13 cellular contexts compared by ENCODE assay signal in genomic region chr3:58062469-58062868, GRCh38. TPM values are rescaled to one million over a fixed set of nuclear protein-coding genes. Genes with fewer than 3 reads are reported as not detected.
DNase-seq lines count a peak whose midpoint lies in the region; ATAC-seq and TF ChIP-seq lines count a peak whose summit lies in the region.
"Had no signal": no experiment of that assay in that cellular context is flagged by ENCODE, and none has a peak within 500 bp of the region (broad histone marks: within the 10 kb centered on the region; RNA-seq: fewer than 3 reads in every experiment).

No MANE protein-coding gene starts in this region.

- H3K4me3 ChIP-seq in duodenal mucosa (ENCODE audit: low read depth in 1 of 2, low read length in 2 of 2) (no peak overlapping the region), transverse colon (no peak overlapping the region)
- H3K4me3 ChIP-seq: heart left ventricle had no signal

- no peak for TF ChIP-seq POLR2A in transverse colon (IDR thresholded peaks at IDR 0.05)

- H3K27me3 ChIP-seq in duodenal mucosa (ENCODE audit: control insufficient read depth in 1 of 2, insufficient read depth in 2 of 2, low read length in 2 of 2) = no peaks in the 10 kb centered on the region
- no peaks in the 10 kb centered on the region for H3K27me3 ChIP-seq in transverse colon
- H3K27me3 ChIP-seq: heart left ventricle had no signal

- H3K4me1 ChIP-seq in duodenal mucosa (ENCODE audit: control insufficient read depth in 1 of 2, insufficient read depth in 2 of 2, low read length in 2 of 2) = peaks cover 55 to 57% of the 10 kb centered on the region in 2 donors
- peaks cover 37 to 90% (median 67%) of the 10 kb centered on the region in 4 donors for H3K4me1 ChIP-seq in transverse colon

- peaks cover 76% of the 10 kb centered on the region for H3K4me1 Mint-ChIP-seq in mesothelial cell of epicardium
- H3K4me1 Mint-ChIP-seq in activated CD4-positive, alpha-beta T cell treated with anti-CD3 and anti-CD28 coated beads, Interleukin-2, amount 10 ng/mL, durations not matched to agents 24 days and 14 days = no peaks in the 10 kb centered on the region
- H3K4me1 Mint-ChIP-seq: natural killer cell had no signal

- H3K36me3 Mint-ChIP-seq in mesothelial cell of epicardium = no peaks in the 10 kb centered on the region
- no peaks in the 10 kb centered on the region for H3K36me3 Mint-ChIP-seq in activated CD4-positive, alpha-beta T cell treated with anti-CD3 and anti-CD28 coated beads, Interleukin-2, amount 10 ng/mL, durations not matched to agents 24 days and 14 days (ENCODE audit: low read depth)
- H3K36me3 Mint-ChIP-seq: natural killer cell had no signal

- in situ Hi-C loops in transverse colon (cut with MboI; ENCODE audit: low pct_ligation_motif_present in 1 of 4, low pct_unique_long_range_greater_than_20kb in 1 of 4, low sequenced_read_pairs in 3 of 4) = no loop called here

- no peaks in the 10 kb centered on the region for H3K27me3 Mint-ChIP-seq in mesothelial cell of epicardium (ENCODE audit: low read depth)
- no peaks in the 10 kb centered on the region for H3K27me3 Mint-ChIP-seq in activated CD4-positive, alpha-beta T cell treated with anti-CD3 and anti-CD28 coated beads, Interleukin-2, amount 10 ng/mL, durations not matched to agents 24 days and 14 days

- H3K27ac ChIP-seq in duodenal mucosa (ENCODE audit: low read depth, low read length) = peak overlapping the region; percentile 11
- H3K27ac ChIP-seq in transverse colon = peak overlapping the region; percentile 82

- TF ChIP-seq CTCF in mesothelial cell of epicardium (IDR thresholded peaks at IDR 0.05; ENCODE audit: unreplicated experiment) = no peak
- no peak for TF ChIP-seq CTCF in transverse colon (IDR thresholded peaks at IDR 0.05)

- 55 to 60% methylated on average over 3 to 5 of the region's 5 CpGs for WGBS in transverse colon (ENCODE audit: low coverage in 1 of 2), 2 donors

- H3K9me3 Mint-ChIP-seq in mesothelial cell of epicardium = no peaks in the 10 kb centered on the region
- H3K9me3 Mint-ChIP-seq in activated CD4-positive, alpha-beta T cell treated with anti-CD3 and anti-CD28 coated beads, Interleukin-2, amount 10 ng/mL, durations not matched to agents 24 days and 14 days = no peaks in the 10 kb centered on the region
- H3K9me3 Mint-ChIP-seq: natural killer cell; T-helper 2 cell treated with Interferon-gamma antibody and Interleukin-4, amounts not matched to agents 5 μg/mL and 100 μg/mL, for 36 hours had no signal

- H3K27ac Mint-ChIP-seq in mesothelial cell of epicardium = peak overlapping the region; percentile 94
- no peak overlapping the region for H3K27ac Mint-ChIP-seq in activated CD4-positive, alpha-beta T cell treated with anti-CD3 and anti-CD28 coated beads, Interleukin-2, amount 10 ng/mL, durations not matched to agents 24 days and 14 days
- H3K27ac Mint-ChIP-seq: natural killer cell; T-helper 2 cell treated with Interferon-gamma antibody and Interleukin-4, amounts not matched to agents 5 μg/mL and 100 μg/mL, for 36 hours had no signal

- H3K9me3 ChIP-seq in duodenal mucosa (ENCODE audit: control insufficient read depth in 1 of 2, low read length in 2 of 2) (no peaks in the 10 kb centered on the region), transverse colon (no peaks in the 10 kb centered on the region)
- H3K9me3 ChIP-seq: heart left ventricle had no signal

- no peak for TF ChIP-seq EP300 in transverse colon (IDR thresholded peaks at IDR 0.05; ENCODE audit: low read depth)

- DNase-seq in Right ventricle myocardium inferior (ENCODE audit: missing footprints) (no peak), cardiac septum (ENCODE audit: low spot score) (no peak), mesothelial cell of epicardium (ENCODE audit: low spot score in 2 of 2, unreplicated experiment in 2 of 2) (no peak), transverse colon (no peak), NCI-H1930 (lab: John Stamatoyannopoulos, UW) (no peak), KG1 (lab: John Stamatoyannopoulos, UW) (no peak)
- DNase-seq in activated CD4-positive, alpha-beta T cell treated with anti-CD3 and anti-CD28 coated beads, Interleukin-2, amount 10 ng/mL, durations not matched to agents 24 days and 14 days = no peak
- DNase-seq: MV-4-11, natural killer cell, small intestine had no signal

- H3K4me3 Mint-ChIP-seq in mesothelial cell of epicardium = peak overlapping the region; percentile 50
- H3K4me3 Mint-ChIP-seq in activated CD4-positive, alpha-beta T cell treated with anti-CD3 and anti-CD28 coated beads, Interleukin-2, amount 10 ng/mL, durations not matched to agents 24 days and 14 days = no peak overlapping the region
- H3K4me3 Mint-ChIP-seq: natural killer cell; T-helper 2 cell treated with Interferon-gamma antibody and Interleukin-4, amounts not matched to agents 5 μg/mL and 100 μg/mL, for 36 hours had no signal

- ATAC-seq in Right ventricle myocardium inferior = peak; percentile 52
- ATAC-seq: natural killer cell had no signal

- intact Hi-C loops in Right ventricle myocardium inferior (cut with DNase I) = no loop called here
- intact Hi-C loops in cardiac septum (cut with DNase I) = no loop called here
- intact Hi-C loops in transverse colon (cut with DNase I; ENCODE audit: low total_unique reads) = loop anchor here (10.0 kb wide), 1 partner anchor 48 kb away; no protein-coding TSS in a partner anchor
- intact Hi-C loops in activated CD4-positive, alpha-beta T cell treated with anti-CD3 and anti-CD28 coated beads, Interleukin-2, amount 10 ng/mL, durations not matched to agents 24 days and 14 days (cut with micrococcal nuclease) = no loop called here

- H3K36me3 ChIP-seq in duodenal mucosa (ENCODE audit: control insufficient read depth in 1 of 2, insufficient read depth in 2 of 2, low read length in 2 of 2) (peaks cover 0 to 2% of the 10 kb centered on the region in 2 donors), transverse colon (no peaks in the 10 kb centered on the region)
- H3K36me3 ChIP-seq: heart left ventricle had no signal

- no peak overlapping the region for H3K9ac ChIP-seq in duodenal mucosa (ENCODE audit: low read depth in 1 of 2, low read length in 2 of 2)

RNA-seq across cellular contexts. Expression of gene FLNB, which starts 54.2 kb away (rescaled TPM):
- total RNA-seq in Right ventricle myocardium inferior (32.1 TPM), cardiac septum (58.1 TPM), mesothelial cell of epicardium (173 to 190 TPM (median 177 TPM) in 3 replicates), transverse colon (100 to 1,000 TPM; 282 to 707 (median 563) TPM)
- 22.8 and 23.9 TPM in 2 replicates for total RNA-seq in activated CD4-positive, alpha-beta T cell treated with anti-CD3 and anti-CD28 coated beads, Interleukin-2, amount 10 ng/mL, durations not matched to agents 24 days and 14 days
